In the genomic region with DNA sequence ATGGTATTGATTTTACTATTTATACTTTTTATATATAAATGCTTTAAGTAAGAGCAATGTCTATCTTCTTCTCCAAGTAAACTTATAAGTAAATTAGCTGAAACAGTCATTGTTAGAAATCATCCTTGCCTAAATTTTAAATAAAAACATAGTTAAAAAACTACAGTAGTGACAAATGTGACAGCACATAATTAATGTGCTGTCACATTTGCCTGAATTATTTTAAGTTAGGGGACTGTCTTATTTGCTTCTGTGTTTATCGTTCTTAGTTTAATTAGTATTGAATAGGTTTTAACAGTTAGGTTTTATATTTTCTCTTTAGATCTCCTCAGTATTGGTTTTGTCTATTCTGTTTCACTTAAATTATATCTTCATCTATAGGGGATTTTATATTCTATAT, we compare ENCODE assay signal across 23 cellular contexts. TPM values are rescaled to one million over a fixed set of nuclear protein-coding genes. Genes with fewer than 3 reads are reported as not detected.
DNase-seq lines count a peak whose midpoint lies in the region; ATAC-seq, FAIRE-seq and TF ChIP-seq lines count a peak whose summit lies in the region.
"Had no signal": no experiment of that assay in that cellular context is flagged by ENCODE, and none has a peak within 500 bp of the region (broad histone marks: within the 10 kb centered on the region; RNA-seq: fewer than 3 reads in every experiment).

No MANE protein-coding gene starts in this region.

- peaks cover 0 to 1% of the 10 kb centered on the region in 2 experiments; a peak in 1 of 5 replicates for H3K36me3 ChIP-seq in HepG2 (replicated peaks in 1 of 2; ENCODE audit: control insufficient read depth in 1 of 2, insufficient read depth in 2 of 2, low read length in 2 of 2)
- no peaks in the 10 kb centered on the region for H3K36me3 ChIP-seq in right lobe of liver
- H3K36me3 ChIP-seq in PC-9 (ENCODE audit: low read depth) = no peaks in the 10 kb centered on the region; the same call in 1 of the 2 replicates
- no peaks in the 10 kb centered on the region for H3K36me3 ChIP-seq in neutrophil
- no peaks in the 10 kb centered on the region for H3K36me3 ChIP-seq in H7 (replicated peaks; ENCODE audit: control insufficient read depth, insufficient read depth, low read length)
- H3K36me3 ChIP-seq: BE2C had no signal

- WGBS in HepG2 (ENCODE audit: low lambda C conversion rate) = 98% methylated on average over 1 of the region's 1 CpG
- WGBS in right lobe of liver (ENCODE audit: insufficient coverage, low coverage, low lambda C conversion rate, missing lambda C conversion rate) = 60% methylated on average over 1 of the region's 1 CpG

- H3K4me3 Mint-ChIP-seq in stimulated activated effector memory CD8-positive, alpha-beta T cell treated with anti-CD3 and anti-CD28 coated beads, Interleukin-12 subunit alpha, Interleukin-12 subunit beta, amount 100 ng/mL, for 72 hours = no peak overlapping the region
- H3K4me3 Mint-ChIP-seq: CD4-positive, alpha-beta T cell; CD8-positive, alpha-beta T cell had no signal

- FAIRE-seq in HepG2 (lab: Jason Lieb, UNC) = no peak
- FAIRE-seq: D721Med, GM12878, GM12892, GM18507 had no signal

- H3K36me3 Mint-ChIP-seq in stimulated activated effector memory CD8-positive, alpha-beta T cell treated with anti-CD3 and anti-CD28 coated beads, Interleukin-12 subunit alpha, Interleukin-12 subunit beta, amount 100 ng/mL, for 72 hours = no peaks in the 10 kb centered on the region
- H3K36me3 Mint-ChIP-seq: CD8-positive, alpha-beta T cell had no signal

- H3K4me1 Mint-ChIP-seq in stimulated activated effector memory CD8-positive, alpha-beta T cell treated with anti-CD3 and anti-CD28 coated beads, Interleukin-12 subunit alpha, Interleukin-12 subunit beta, amount 100 ng/mL, for 72 hours = peaks cover 20% of the 10 kb centered on the region

- H3K9me3 ChIP-seq in HepG2 (ENCODE audit: low read length) (no peaks in the 10 kb centered on the region), right lobe of liver (no peaks in the 10 kb centered on the region), PC-9 (ENCODE audit: insufficient read depth, low read depth) (no peaks in the 10 kb centered on the region), neutrophil (no peaks in the 10 kb centered on the region)
- H3K9me3 ChIP-seq: BE2C, BLaER1 had no signal

- H3K79me2 ChIP-seq in HepG2 (ENCODE audit: insufficient read depth, low read length) = peaks cover 85% of the 10 kb centered on the region
- peaks cover 91% of the 10 kb centered on the region for H3K79me2 ChIP-seq in PC-9 (ENCODE audit: low read depth)

- no peaks in the 10 kb centered on the region for H4K20me1 ChIP-seq in HepG2 (ENCODE audit: insufficient read depth, low read length)
- H4K20me1 ChIP-seq in PC-9 (ENCODE audit: insufficient read depth) = no peaks in the 10 kb centered on the region; the same call in 1 of the 2 replicates

- no peak for DNase-seq in HepG2 (ENCODE audit: low spot score)
- no peak for DNase-seq in right lobe of liver
- no peak for DNase-seq in HEK293T (ENCODE audit: extremely low spot score)
- no peak for DNase-seq in PC-9
- no peak for DNase-seq in left colon
- DNase-seq in stimulated activated effector memory CD8-positive, alpha-beta T cell treated with anti-CD3 and anti-CD28 coated beads, Interleukin-12 subunit alpha, Interleukin-12 subunit beta, amount 100 ng/mL, for 72 hours (ENCODE audit: low spot score in 2 of 2) = no peak
- no peak for DNase-seq in H7
- DNase-seq: ACHN; BE2C; Caco-2; Calu3; CD4-positive, alpha-beta T cell; CD8-positive, alpha-beta T cell; DMS79 treated with DMSO at 0.1 percent for 48 hours; GF-D8 had no signal

- no peak overlapping the region for H2AFZ ChIP-seq in HepG2 (ENCODE audit: low read length)
- H2AFZ ChIP-seq in PC-9 = no peak overlapping the region

- TF ChIP-seq RAD21 in HepG2 (CRISPR knock-in tag; IDR thresholded peaks at IDR 0.05) = no peak

- no TSS peak for BruUV-seq in HepG2 (replicated peaks; lab: Mats Ljungman, UMichigan)
- no TSS peak for BruUV-seq in PC-9 (replicated peaks; lab: Mats Ljungman, UMichigan)

- TF ChIP-seq EP300 in HepG2 (IDR thresholded peaks at IDR 0.05; ENCODE audit: low read depth in 2 of 2, low read length in 2 of 2) (no peak), HepG2 (CRISPR knock-in tag; IDR thresholded peaks at IDR 0.05; ENCODE audit: borderline replicate concordance) (no peak)

- no peak for TF ChIP-seq CTCF in HepG2 (CRISPR knock-in tag; IDR thresholded peaks at IDR 0.05)
- TF ChIP-seq CTCF in right lobe of liver (IDR thresholded peaks at IDR 0.05) = no peak
- TF ChIP-seq CTCF in PC-9 (conservative IDR thresholded peaks at IDR 0.05) = no peak
- TF ChIP-seq CTCF in neutrophil (IDR thresholded peaks at IDR 0.05) = no peak

- H3K27ac ChIP-seq in HepG2 (ENCODE audit: extremely low read length, insufficient read depth, low read length) = peak overlapping the region; percentile 66
- H3K27ac ChIP-seq in right lobe of liver = no peak overlapping the region
- peak overlapping the region; percentile 37; the same call in 1 of the 2 replicates for H3K27ac ChIP-seq in PC-9
- peak overlapping the region; percentile 87 for H3K27ac ChIP-seq in neutrophil
- H3K27ac ChIP-seq: 22Rv1, BLaER1, C4-2B had no signal

- H3K9ac ChIP-seq in HepG2 (ENCODE audit: insufficient read depth, low read depth, low read length) = no peak overlapping the region
- H3K9ac ChIP-seq: BLaER1 had no signal

- H3K4me3 ChIP-seq in HepG2 (replicated peaks in 1 of 3; ENCODE audit: insufficient read depth in 1 of 3, low read depth in 2 of 3, low read length in 3 of 3) = no peak overlapping the region
- H3K4me3 ChIP-seq in right lobe of liver = no peak overlapping the region
- H3K4me3 ChIP-seq in PC-9 = no peak overlapping the region
- H3K4me3 ChIP-seq in neutrophil (ENCODE audit: low read depth in 1 of 2, low read length in 1 of 2) = peak overlapping the region in 1 of 2 experiments; percentile 52
- no peak overlapping the region for H3K4me3 ChIP-seq in H7 (ENCODE audit: insufficient read depth, low read depth, low read length)
- H3K4me3 ChIP-seq: BLaER1, GM12878 had no signal

- H3K9me3 Mint-ChIP-seq in stimulated activated effector memory CD8-positive, alpha-beta T cell treated with anti-CD3 and anti-CD28 coated beads, Interleukin-12 subunit alpha, Interleukin-12 subunit beta, amount 100 ng/mL, for 72 hours = no peaks in the 10 kb centered on the region
- H3K9me3 Mint-ChIP-seq: CD4-positive, alpha-beta T cell; CD8-positive, alpha-beta T cell had no signal

- H3K27ac Mint-ChIP-seq in stimulated activated effector memory CD8-positive, alpha-beta T cell treated with anti-CD3 and anti-CD28 coated beads, Interleukin-12 subunit alpha, Interleukin-12 subunit beta, amount 100 ng/mL, for 72 hours = no peak overlapping the region
- H3K27ac Mint-ChIP-seq: CD4-positive, alpha-beta T cell; CD8-positive, alpha-beta T cell had no signal

- in situ Hi-C loops in HepG2 (cut with HindIII; ENCODE audit: extremely low pct_ligation_motif_present, low pct_unique_long_range_greater_than_20kb) = no loop called here

- intact Hi-C loops in HepG2 (cut with micrococcal nuclease; ENCODE audit: unreplicated experiment) = no loop called here
- intact Hi-C loops in right lobe of liver (cut with DNase I) = no loop called here
- intact Hi-C loops in PC-9 (cut with micrococcal nuclease; ENCODE audit: unreplicated experiment) = no loop called here
- intact Hi-C loops in left colon (cut with DNase I, micrococcal nuclease) = no loop called here

- no peak for TF ChIP-seq POLR2A in HepG2 (IDR thresholded peaks at IDR 0.05; ENCODE audit: insufficient read depth in 1 of 2, low read depth in 2 of 2, low read length in 2 of 2)
- no peak for TF ChIP-seq POLR2A in right lobe of liver (IDR thresholded peaks at IDR 0.05)

- POLR2A ChIA-PET in HepG2 (lab: Yijun Ruan, JAX) = no interaction called here
- POLR2A ChIA-PET in HEK293T (lab: Yijun Ruan, JAX) = interaction anchor here (2.0 kb wide), 1 partner anchor 99 kb away, joined by 5 read pairs; a partner anchor contains a TSS
- POLR2A ChIA-PET in PC-9 (lab: Charles Lee; ENCODE audit: unreplicated experiment) = no interaction called here

- no peaks in the 10 kb centered on the region for H3K27me3 ChIP-seq in HepG2 (ENCODE audit: control insufficient read depth in 1 of 2, insufficient read depth in 2 of 2, low read length in 2 of 2)
- H3K27me3 ChIP-seq in right lobe of liver = no peaks in the 10 kb centered on the region
- no peaks in the 10 kb centered on the region for H3K27me3 ChIP-seq in PC-9 (ENCODE audit: insufficient read depth, low read depth)
- no peaks in the 10 kb centered on the region for H3K27me3 ChIP-seq in neutrophil
- H3K27me3 ChIP-seq in H7 (ENCODE audit: control insufficient read depth, insufficient read depth, low read length) = no peaks in the 10 kb centered on the region
- H3K27me3 ChIP-seq: BE2C, BLaER1 had no signal

- H3K4me1 ChIP-seq in HepG2 (ENCODE audit: insufficient read depth, low read length) (peaks cover 80% of the 10 kb centered on the region), right lobe of liver (peaks cover 0 to 12% (median 0%) of the 10 kb centered on the region in 4 donors), PC-9 (replicated peaks; ENCODE audit: insufficient read depth) (peaks cover 45% of the 10 kb centered on the region), neutrophil (ENCODE audit: control insufficient read depth in 1 of 2, insufficient read depth in 1 of 2, low read depth in 1 of 2, low read length in 1 of 2) (peaks cover 75 to 80% of the 10 kb centered on the region in 2 experiments)
- H3K4me1 ChIP-seq: BE2C had no signal

- peaks cover 18% of the 10 kb centered on the region; the same call in 1 of the 2 replicates for H3F3A ChIP-seq in PC-9 (ENCODE audit: insufficient read depth, low read depth)

- ATAC-seq in HepG2 (no peak), right lobe of liver (no peak), left colon (no peak)
- ATAC-seq in stimulated activated effector memory CD8-positive, alpha-beta T cell treated with anti-CD3 and anti-CD28 coated beads, Interleukin-12 subunit alpha, Interleukin-12 subunit beta, amount 100 ng/mL, for 72 hours = no peak
- ATAC-seq: CD8-positive, alpha-beta T cell; GM12878 had no signal

- H3K4me2 ChIP-seq in HepG2 (ENCODE audit: low read depth, low read length) (no peak overlapping the region), PC-9 (no peak overlapping the region)
- H3K4me2 ChIP-seq: BLaER1 had no signal

- no peaks in the 10 kb centered on the region for H3K9me2 ChIP-seq in PC-9 (ENCODE audit: insufficient read depth)

- CTCF ChIA-PET in HepG2 (lab: Yijun Ruan, JAX; ENCODE audit: low intra/inter-chr PET ratio, low total read pairs) = no interaction called here
- CTCF ChIA-PET in HEK293T (lab: Yijun Ruan, JAX) = no interaction called here
- CTCF ChIA-PET in PC-9 (lab: Charles Lee) = no interaction called here

RNA-seq across cellular contexts. Expression of a gene that starts 36.1 kb away (rescaled TPM):
- total RNA-seq in HepG2 (2016; rRNA removed; fragmentation: Illumina TruSeq; extraction: Trizol) (48.3 and 61.3 TPM in 2 replicates), right lobe of liver (10 to 100 TPM; 21.1 to 34.9 (median 25.1) TPM), PC-9 (2021) (116 and 119 TPM in 2 replicates), left colon (100 to 1,000 TPM in 1 of 2 donors, 10 to 100 TPM in 1; 75.7 to 114 TPM)
- 16.5 and 17.6 TPM in 2 replicates for total RNA-seq in HepG2 (2016; cell fraction: cytosol; rRNA removed; fragmentation: Illumina TruSeq; extraction: Trizol; ENCODE audit: low read depth)
- total RNA-seq in HepG2 (2016; cell fraction: insoluble cytoplasmic fraction; rRNA removed; fragmentation: Illumina TruSeq; extraction: Trizol) = 50.5 and 56.8 TPM in 2 replicates
- total RNA-seq in HepG2 (2016; cell fraction: membrane; rRNA removed; fragmentation: Illumina TruSeq; extraction: Trizol) = 26.6 and 29.2 TPM in 2 replicates
- total RNA-seq in HepG2 (2016; cell fraction: nucleus; rRNA removed; fragmentation: Illumina TruSeq; extraction: Trizol) = 55.6 and 65.7 TPM in 2 replicates
- 23.2 and 24.0 TPM in 2 replicates for polyA plus RNA-seq in HepG2 (2011; rRNA removed)
- polyA plus RNA-seq in HepG2 (2011; cell fraction: cytosol; rRNA removed) = 10.0 and 15.1 TPM in 2 replicates
- 21.3 and 27.5 TPM in 2 replicates for polyA plus RNA-seq in HepG2 (2011; cell fraction: nucleus; rRNA removed)
- 21.8 and 25.6 TPM in 2 replicates for polyA plus RNA-seq in HepG2 (2012)
- 1.7 and 2.2 TPM in 2 replicates for polyA plus RNA-seq in HepG2 (2016; cell fraction: cytosol; fragmentation: Illumina TruSeq; extraction: Trizol; ENCODE audit: low read depth)
- 40.5 and 40.7 TPM in 2 replicates for polyA plus RNA-seq in HepG2 (2016; cell fraction: insoluble cytoplasmic fraction; fragmentation: Illumina TruSeq; extraction: Trizol; ENCODE audit: low read depth)
- polyA plus RNA-seq in HepG2 (2016; cell fraction: membrane; fragmentation: Illumina TruSeq; extraction: Trizol; ENCODE audit: low read depth) = 10.4 and 10.5 TPM in 2 replicates
- 44.5 and 45.1 TPM in 2 replicates for polyA plus RNA-seq in HepG2 (2016; cell fraction: nucleus; fragmentation: Illumina TruSeq; extraction: Trizol; ENCODE audit: insufficient read depth, low read depth)
- polyA minus RNA-seq in HepG2 (2011; rRNA and poly(A)+ RNA removed; ENCODE audit: low replicate concordance) = 90.9 and 106 TPM in 2 replicates
- 36.1 and 37.0 TPM in 2 replicates for polyA minus RNA-seq in HepG2 (2011; cell fraction: cytosol; rRNA and poly(A)+ RNA removed)
- 122 and 124 TPM in 2 replicates for polyA minus RNA-seq in HepG2 (2011; cell fraction: nucleus; rRNA and poly(A)+ RNA removed)
- total RNA-seq in H7 (2014; rRNA removed; shearing (Covaris generic)) = 33.5 and 40.7 TPM in 2 replicates

Comparison
In these comparisons a context has a peak if more than half of its experiments do, and no peak if none do; other contexts are left out.
1. H3K27ac ChIP-seq: peak in HepG2 (single experiment), PC-9 (single experiment) and neutrophil (single experiment); none in right lobe of liver (0 of 3).